ENCODE assay signal across 1 cellular context in the genomic region with DNA sequence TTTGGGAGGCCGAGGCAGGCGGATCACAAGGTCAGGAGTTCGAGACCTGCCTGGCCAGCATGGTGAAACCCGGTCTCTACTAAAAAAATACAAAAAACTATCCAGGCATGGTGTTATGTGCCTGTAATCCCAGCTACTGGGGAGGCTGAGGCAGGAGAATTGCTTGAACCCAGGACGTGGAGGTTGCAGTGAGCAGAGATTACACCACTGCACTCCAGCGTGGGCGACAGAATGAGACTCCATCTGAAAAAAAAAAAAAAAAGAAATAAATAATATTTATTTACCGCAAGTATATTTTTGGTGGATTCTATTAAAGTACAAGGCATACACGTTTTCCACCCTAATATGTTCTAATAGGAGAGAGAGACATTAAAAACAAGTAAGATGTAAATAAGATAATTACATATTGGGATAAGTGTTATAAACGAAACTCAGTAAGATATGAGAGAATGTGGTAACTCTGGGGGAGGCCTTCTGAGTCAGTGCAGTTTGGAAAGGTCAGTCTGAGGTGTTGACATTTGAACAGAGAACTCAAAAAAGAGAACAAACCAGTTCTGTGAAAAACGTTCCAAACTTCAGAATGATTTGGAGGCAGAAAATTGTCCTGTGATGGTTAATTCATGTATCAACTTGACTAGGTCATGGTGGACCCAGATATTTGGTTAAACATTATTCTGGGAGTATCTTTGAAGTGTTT.
TF ChIP-seq lines count a peak whose summit lies in the region.

No MANE protein-coding gene starts in this region.

TF ChIP-seq in GM12878, 131 proteins besides CTCF, POLR2A, EP300 and RAD21 (continues in another document):
- TF ChIP-seq PAX5 (IDR thresholded peaks at IDR 0.05; ENCODE audit: borderline replicate concordance, low read depth, low read length) = peak; percentile 58; the same call in 1 of the 2 replicates
- no peak for TF ChIP-seq SREBF1 (IDR thresholded peaks at IDR 0.05; ENCODE audit: low read length)
- TF ChIP-seq, protein P1, sequence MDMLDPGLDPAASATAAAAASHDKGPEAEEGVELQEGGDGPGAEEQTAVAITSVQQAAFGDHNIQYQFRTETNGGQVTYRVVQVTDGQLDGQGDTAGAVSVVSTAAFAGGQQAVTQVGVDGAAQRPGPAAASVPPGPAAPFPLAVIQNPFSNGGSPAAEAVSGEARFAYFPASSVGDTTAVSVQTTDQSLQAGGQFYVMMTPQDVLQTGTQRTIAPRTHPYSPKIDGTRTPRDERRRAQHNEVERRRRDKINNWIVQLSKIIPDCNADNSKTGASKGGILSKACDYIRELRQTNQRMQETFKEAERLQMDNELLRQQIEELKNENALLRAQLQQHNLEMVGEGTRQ (IDR thresholded peaks at IDR 0.05; ENCODE audit: borderline replicate concordance, low read depth, low read length) = no peak
- TF ChIP-seq PML (IDR thresholded peaks at IDR 0.05; ENCODE audit: low read length) = no peak
- TF ChIP-seq RFX5 (IDR thresholded peaks at IDR 0.05; ENCODE audit: low read depth, low read length) = no peak
- TF ChIP-seq, protein P2, sequence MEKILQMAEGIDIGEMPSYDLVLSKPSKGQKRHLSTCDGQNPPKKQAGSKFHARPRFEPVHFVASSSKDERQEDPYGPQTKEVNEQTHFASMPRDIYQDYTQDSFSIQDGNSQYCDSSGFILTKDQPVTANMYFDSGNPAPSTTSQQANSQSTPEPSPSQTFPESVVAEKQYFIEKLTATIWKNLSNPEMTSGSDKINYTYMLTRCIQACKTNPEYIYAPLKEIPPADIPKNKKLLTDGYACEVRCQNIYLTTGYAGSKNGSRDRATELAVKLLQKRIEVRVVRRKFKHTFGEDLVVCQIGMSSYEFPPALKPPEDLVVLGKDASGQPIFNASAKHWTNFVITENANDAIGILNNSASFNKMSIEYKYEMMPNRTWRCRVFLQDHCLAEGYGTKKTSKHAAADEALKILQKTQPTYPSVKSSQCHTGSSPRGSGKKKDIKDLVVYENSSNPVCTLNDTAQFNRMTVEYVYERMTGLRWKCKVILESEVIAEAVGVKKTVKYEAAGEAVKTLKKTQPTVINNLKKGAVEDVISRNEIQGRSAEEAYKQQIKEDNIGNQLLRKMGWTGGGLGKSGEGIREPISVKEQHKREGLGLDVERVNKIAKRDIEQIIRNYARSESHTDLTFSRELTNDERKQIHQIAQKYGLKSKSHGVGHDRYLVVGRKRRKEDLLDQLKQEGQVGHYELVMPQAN (conservative IDR thresholded peaks at IDR 0.05) = no peak
- no peak for TF ChIP-seq POLR2AphosphoS5 (IDR thresholded peaks at IDR 0.05; ENCODE audit: low read length)
- no peak for TF ChIP-seq SIX5 (IDR thresholded peaks at IDR 0.05; ENCODE audit: low read depth, low read length, severe bottlenecking)
- TF ChIP-seq POU2F2 (IDR thresholded peaks at IDR 0.05; ENCODE audit: borderline replicate concordance, low read depth, low read length) = 0 out of 3 replicates have a peak, but pooled peaks have one; percentile 39
- no peak for TF ChIP-seq BACH1 (IDR thresholded peaks at IDR 0.05; ENCODE audit: borderline replicate concordance)
- no peak for TF ChIP-seq SREBF2 (IDR thresholded peaks at IDR 0.05; ENCODE audit: low read length)
- TF ChIP-seq POLR2AphosphoS2 (IDR thresholded peaks at IDR 0.05; ENCODE audit: low read depth, low read length) = no peak
- no peak for TF ChIP-seq NBN (IDR thresholded peaks at IDR 0.05)
- TF ChIP-seq, protein P3, sequence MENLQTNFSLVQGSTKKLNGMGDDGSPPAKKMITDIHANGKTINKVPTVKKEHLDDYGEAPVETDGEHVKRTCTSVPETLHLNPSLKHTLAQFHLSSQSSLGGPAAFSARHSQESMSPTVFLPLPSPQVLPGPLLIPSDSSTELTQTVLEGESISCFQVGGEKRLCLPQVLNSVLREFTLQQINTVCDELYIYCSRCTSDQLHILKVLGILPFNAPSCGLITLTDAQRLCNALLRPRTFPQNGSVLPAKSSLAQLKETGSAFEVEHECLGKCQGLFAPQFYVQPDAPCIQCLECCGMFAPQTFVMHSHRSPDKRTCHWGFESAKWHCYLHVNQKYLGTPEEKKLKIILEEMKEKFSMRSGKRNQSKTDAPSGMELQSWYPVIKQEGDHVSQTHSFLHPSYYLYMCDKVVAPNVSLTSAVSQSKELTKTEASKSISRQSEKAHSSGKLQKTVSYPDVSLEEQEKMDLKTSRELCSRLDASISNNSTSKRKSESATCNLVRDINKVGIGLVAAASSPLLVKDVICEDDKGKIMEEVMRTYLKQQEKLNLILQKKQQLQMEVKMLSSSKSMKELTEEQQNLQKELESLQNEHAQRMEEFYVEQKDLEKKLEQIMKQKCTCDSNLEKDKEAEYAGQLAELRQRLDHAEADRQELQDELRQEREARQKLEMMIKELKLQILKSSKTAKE (IDR thresholded peaks at IDR 0.05; ENCODE audit: low read depth, poor library complexity, severe bottlenecking) = peak; percentile 79
- TF ChIP-seq LARP7 (IDR thresholded peaks at IDR 0.05) = no peak
- TF ChIP-seq JUNB (IDR thresholded peaks at IDR 0.05) = peak; percentile 68
- TF ChIP-seq, protein P4, sequence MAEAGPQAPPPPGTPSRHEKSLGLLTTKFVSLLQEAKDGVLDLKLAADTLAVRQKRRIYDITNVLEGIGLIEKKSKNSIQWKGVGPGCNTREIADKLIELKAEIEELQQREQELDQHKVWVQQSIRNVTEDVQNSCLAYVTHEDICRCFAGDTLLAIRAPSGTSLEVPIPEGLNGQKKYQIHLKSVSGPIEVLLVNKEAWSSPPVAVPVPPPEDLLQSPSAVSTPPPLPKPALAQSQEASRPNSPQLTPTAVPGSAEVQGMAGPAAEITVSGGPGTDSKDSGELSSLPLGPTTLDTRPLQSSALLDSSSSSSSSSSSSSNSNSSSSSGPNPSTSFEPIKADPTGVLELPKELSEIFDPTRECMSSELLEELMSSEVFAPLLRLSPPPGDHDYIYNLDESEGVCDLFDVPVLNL (IDR thresholded peaks at IDR 0.05; ENCODE audit: low read depth, low read length) = no peak
- TF ChIP-seq NFXL1 (IDR thresholded peaks at IDR 0.05; ENCODE audit: borderline replicate concordance) = no peak
- TF ChIP-seq SP1 (IDR thresholded peaks at IDR 0.05; ENCODE audit: low read depth, low read length) = peak; percentile 27
- peak; percentile 42 to 44; a peak in 2 of 4 replicates for TF ChIP-seq IKZF2 (IDR thresholded peaks at IDR 0.05)
- TF ChIP-seq ZNF207 (IDR thresholded peaks at IDR 0.05; ENCODE audit: borderline replicate concordance) = no peak
- TF ChIP-seq, protein P5, sequence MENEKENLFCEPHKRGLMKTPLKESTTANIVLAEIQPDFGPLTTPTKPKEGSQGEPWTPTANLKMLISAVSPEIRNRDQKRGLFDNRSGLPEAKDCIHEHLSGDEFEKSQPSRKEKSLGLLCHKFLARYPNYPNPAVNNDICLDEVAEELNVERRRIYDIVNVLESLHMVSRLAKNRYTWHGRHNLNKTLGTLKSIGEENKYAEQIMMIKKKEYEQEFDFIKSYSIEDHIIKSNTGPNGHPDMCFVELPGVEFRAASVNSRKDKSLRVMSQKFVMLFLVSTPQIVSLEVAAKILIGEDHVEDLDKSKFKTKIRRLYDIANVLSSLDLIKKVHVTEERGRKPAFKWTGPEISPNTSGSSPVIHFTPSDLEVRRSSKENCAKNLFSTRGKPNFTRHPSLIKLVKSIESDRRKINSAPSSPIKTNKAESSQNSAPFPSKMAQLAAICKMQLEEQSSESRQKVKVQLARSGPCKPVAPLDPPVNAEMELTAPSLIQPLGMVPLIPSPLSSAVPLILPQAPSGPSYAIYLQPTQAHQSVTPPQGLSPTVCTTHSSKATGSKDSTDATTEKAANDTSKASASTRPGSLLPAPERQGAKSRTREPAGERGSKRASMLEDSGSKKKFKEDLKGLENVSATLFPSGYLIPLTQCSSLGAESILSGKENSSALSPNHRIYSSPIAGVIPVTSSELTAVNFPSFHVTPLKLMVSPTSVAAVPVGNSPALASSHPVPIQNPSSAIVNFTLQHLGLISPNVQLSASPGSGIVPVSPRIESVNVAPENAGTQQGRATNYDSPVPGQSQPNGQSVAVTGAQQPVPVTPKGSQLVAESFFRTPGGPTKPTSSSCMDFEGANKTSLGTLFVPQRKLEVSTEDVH (IDR thresholded peaks at IDR 0.05; ENCODE audit: low read depth, partially characterized antibody) = no peak
- peak; percentile 46; the same call in 1 of the 2 replicates for TF ChIP-seq CREM (IDR thresholded peaks at IDR 0.05; ENCODE audit: low read depth)
- TF ChIP-seq, protein P6, sequence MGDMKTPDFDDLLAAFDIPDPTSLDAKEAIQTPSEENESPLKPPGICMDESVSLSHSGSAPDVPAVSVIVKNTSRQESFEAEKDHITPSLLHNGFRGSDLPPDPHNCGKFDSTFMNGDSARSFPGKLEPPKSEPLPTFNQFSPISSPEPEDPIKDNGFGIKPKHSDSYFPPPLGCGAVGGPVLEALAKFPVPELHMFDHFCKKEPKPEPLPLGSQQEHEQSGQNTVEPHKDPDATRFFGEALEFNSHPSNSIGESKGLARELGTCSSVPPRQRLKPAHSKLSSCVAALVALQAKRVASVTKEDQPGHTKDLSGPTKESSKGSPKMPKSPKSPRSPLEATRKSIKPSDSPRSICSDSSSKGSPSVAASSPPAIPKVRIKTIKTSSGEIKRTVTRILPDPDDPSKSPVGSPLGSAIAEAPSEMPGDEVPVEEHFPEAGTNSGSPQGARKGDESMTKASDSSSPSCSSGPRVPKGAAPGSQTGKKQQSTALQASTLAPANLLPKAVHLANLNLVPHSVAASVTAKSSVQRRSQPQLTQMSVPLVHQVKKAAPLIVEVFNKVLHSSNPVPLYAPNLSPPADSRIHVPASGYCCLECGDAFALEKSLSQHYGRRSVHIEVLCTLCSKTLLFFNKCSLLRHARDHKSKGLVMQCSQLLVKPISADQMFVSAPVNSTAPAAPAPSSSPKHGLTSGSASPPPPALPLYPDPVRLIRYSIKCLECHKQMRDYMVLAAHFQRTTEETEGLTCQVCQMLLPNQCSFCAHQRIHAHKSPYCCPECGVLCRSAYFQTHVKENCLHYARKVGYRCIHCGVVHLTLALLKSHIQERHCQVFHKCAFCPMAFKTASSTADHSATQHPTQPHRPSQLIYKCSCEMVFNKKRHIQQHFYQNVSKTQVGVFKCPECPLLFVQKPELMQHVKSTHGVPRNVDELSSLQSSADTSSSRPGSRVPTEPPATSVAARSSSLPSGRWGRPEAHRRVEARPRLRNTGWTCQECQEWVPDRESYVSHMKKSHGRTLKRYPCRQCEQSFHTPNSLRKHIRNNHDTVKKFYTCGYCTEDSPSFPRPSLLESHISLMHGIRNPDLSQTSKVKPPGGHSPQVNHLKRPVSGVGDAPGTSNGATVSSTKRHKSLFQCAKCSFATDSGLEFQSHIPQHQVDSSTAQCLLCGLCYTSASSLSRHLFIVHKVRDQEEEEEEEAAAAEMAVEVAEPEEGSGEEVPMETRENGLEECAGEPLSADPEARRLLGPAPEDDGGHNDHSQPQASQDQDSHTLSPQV (IDR thresholded peaks at IDR 0.05) = no peak
- no peak for TF ChIP-seq MYC (IDR thresholded peaks at IDR 0.05; ENCODE audit: insufficient read depth, insufficient read length, insufficient replicate concordance, low read length, severe bottlenecking)
- 0 out of 2 replicates have a peak, but pooled peaks have one; percentile 17 for TF ChIP-seq TCF12 (IDR thresholded peaks at IDR 0.05; ENCODE audit: low read depth, low read length)
- no peak for TF ChIP-seq SRF (IDR thresholded peaks at IDR 0.05; ENCODE audit: low read depth in 2 of 2, low read length in 2 of 2)
- TF ChIP-seq HDGF (IDR thresholded peaks at IDR 0.05) = no peak
- TF ChIP-seq FOS (IDR thresholded peaks at IDR 0.05; ENCODE audit: borderline replicate concordance, extremely low read depth, insufficient read length) = no peak
- TF ChIP-seq, protein P7, sequence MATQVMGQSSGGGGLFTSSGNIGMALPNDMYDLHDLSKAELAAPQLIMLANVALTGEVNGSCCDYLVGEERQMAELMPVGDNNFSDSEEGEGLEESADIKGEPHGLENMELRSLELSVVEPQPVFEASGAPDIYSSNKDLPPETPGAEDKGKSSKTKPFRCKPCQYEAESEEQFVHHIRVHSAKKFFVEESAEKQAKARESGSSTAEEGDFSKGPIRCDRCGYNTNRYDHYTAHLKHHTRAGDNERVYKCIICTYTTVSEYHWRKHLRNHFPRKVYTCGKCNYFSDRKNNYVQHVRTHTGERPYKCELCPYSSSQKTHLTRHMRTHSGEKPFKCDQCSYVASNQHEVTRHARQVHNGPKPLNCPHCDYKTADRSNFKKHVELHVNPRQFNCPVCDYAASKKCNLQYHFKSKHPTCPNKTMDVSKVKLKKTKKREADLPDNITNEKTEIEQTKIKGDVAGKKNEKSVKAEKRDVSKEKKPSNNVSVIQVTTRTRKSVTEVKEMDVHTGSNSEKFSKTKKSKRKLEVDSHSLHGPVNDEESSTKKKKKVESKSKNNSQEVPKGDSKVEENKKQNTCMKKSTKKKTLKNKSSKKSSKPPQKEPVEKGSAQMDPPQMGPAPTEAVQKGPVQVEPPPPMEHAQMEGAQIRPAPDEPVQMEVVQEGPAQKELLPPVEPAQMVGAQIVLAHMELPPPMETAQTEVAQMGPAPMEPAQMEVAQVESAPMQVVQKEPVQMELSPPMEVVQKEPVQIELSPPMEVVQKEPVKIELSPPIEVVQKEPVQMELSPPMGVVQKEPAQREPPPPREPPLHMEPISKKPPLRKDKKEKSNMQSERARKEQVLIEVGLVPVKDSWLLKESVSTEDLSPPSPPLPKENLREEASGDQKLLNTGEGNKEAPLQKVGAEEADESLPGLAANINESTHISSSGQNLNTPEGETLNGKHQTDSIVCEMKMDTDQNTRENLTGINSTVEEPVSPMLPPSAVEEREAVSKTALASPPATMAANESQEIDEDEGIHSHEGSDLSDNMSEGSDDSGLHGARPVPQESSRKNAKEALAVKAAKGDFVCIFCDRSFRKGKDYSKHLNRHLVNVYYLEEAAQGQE (IDR thresholded peaks at IDR 0.05; ENCODE audit: low read depth, low read length) = no peak
- TF ChIP-seq, protein P8, sequence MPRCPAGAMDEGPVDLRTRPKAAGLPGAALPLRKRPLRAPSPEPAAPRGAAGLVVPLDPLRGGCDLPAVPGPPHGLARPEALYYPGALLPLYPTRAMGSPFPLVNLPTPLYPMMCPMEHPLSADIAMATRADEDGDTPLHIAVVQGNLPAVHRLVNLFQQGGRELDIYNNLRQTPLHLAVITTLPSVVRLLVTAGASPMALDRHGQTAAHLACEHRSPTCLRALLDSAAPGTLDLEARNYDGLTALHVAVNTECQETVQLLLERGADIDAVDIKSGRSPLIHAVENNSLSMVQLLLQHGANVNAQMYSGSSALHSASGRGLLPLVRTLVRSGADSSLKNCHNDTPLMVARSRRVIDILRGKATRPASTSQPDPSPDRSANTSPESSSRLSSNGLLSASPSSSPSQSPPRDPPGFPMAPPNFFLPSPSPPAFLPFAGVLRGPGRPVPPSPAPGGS (IDR thresholded peaks at IDR 0.05; ENCODE audit: borderline replicate concordance, insufficient read depth, low read depth, low read length, poor library complexity, severe bottlenecking) = no peak
- TF ChIP-seq RB1 (IDR thresholded peaks at IDR 0.05; ENCODE audit: borderline replicate concordance) = no peak
- TF ChIP-seq, protein P9, sequence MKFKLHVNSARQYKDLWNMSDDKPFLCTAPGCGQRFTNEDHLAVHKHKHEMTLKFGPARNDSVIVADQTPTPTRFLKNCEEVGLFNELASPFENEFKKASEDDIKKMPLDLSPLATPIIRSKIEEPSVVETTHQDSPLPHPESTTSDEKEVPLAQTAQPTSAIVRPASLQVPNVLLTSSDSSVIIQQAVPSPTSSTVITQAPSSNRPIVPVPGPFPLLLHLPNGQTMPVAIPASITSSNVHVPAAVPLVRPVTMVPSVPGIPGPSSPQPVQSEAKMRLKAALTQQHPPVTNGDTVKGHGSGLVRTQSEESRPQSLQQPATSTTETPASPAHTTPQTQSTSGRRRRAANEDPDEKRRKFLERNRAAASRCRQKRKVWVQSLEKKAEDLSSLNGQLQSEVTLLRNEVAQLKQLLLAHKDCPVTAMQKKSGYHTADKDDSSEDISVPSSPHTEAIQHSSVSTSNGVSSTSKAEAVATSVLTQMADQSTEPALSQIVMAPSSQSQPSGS (IDR thresholded peaks at IDR 0.05; ENCODE audit: low read length) = peak; percentile 71; the same call in 1 of the 2 replicates
